16 cellular contexts compared by ENCODE assay signal in genomic region chr20:31576751-31577150, GRCh38.
"Had no signal": no experiment of that assay in that cellular context is flagged by ENCODE, and none has a peak within 500 bp of the region (broad histone marks: within the 10 kb centered on the region; RNA-seq: fewer than 3 reads in every experiment).

No MANE protein-coding gene starts in this region.

- ATAC-seq: gastroesophageal sphincter, heart right ventricle, natural killer cell, T-helper 17 cell had no signal

- H3K27ac ChIP-seq: esophagus muscularis mucosa, gastroesophageal sphincter, heart right ventricle, left ventricle myocardium inferior, thyroid gland, vagina, WERI-Rb-1 had no signal

- H3K9me3 ChIP-seq: esophagus muscularis mucosa, gastroesophageal sphincter, heart right ventricle, thyroid gland, vagina had no signal

- DNase-seq: activated CD4-positive, alpha-beta T cell treated with anti-CD3 and anti-CD28 coated beads, Interleukin-2, amount 50 U/mL, for 4 hours; amniotic stem cell; effector CD8-positive, alpha-beta T cell; heart right ventricle; left ventricle myocardium inferior; natural killer cell; stimulated activated CD8-positive, alpha-beta memory T cell treated with anti-CD3 and anti-CD28 coated beads, Interleukin-4, amount 100 ng/mL, for 48 hours; stimulated activated naive CD4-positive, alpha-beta T cell; T-helper 17 cell; WERI-Rb-1 had no signal

- H3K4me3 Mint-ChIP-seq: dendritic cell treated with granulocyte-macrophage colony-stimulating factor and Interleukin-4, amounts not matched to agents 40 ng/mL and 50 ng/mL, for 4 days; natural killer cell; T-helper 17 cell had no signal

- H3K4me3 ChIP-seq: esophagus muscularis mucosa, gastroesophageal sphincter, heart right ventricle, left ventricle myocardium inferior, thyroid gland, vagina had no signal

- H3K27me3 ChIP-seq: esophagus muscularis mucosa, gastroesophageal sphincter, heart right ventricle, thyroid gland, vagina had no signal

- H3K27ac Mint-ChIP-seq: activated naive CD8-positive, alpha-beta T cell; dendritic cell treated with granulocyte-macrophage colony-stimulating factor and Interleukin-4, amounts not matched to agents 40 ng/mL and 50 ng/mL, for 4 days; natural killer cell; T-helper 17 cell had no signal

- H3K36me3 ChIP-seq: esophagus muscularis mucosa, gastroesophageal sphincter, heart right ventricle, left ventricle myocardium inferior, thyroid gland, vagina, WERI-Rb-1 had no signal

- H3K9me3 Mint-ChIP-seq: dendritic cell treated with granulocyte-macrophage colony-stimulating factor and Interleukin-4, amounts not matched to agents 40 ng/mL and 50 ng/mL, for 4 days; natural killer cell had no signal

- H3K36me3 Mint-ChIP-seq: activated naive CD8-positive, alpha-beta T cell; natural killer cell had no signal

- H3K27me3 Mint-ChIP-seq: activated naive CD8-positive, alpha-beta T cell; dendritic cell treated with granulocyte-macrophage colony-stimulating factor and Interleukin-4, amounts not matched to agents 40 ng/mL and 50 ng/mL, for 4 days; T-helper 17 cell had no signal
